Comparison of ENCODE assay signal across 19 cellular contexts in genomic region chr5:126437706-126438105, GRCh38. TPM values are rescaled to one million over a fixed set of nuclear protein-coding genes. Genes with fewer than 3 reads are reported as not detected.
A peak's percentile ranks its signal among the peaks of the same experiment; 100 is the strongest.
DNase-seq lines count a peak whose midpoint lies in the region; ATAC-seq lines count a peak whose summit lies in the region.
"Had no signal": no experiment of that assay in that cellular context is flagged by ENCODE, and none has a peak within 500 bp of the region (broad histone marks: within the 10 kb centered on the region; RNA-seq: fewer than 3 reads in every experiment).

No MANE protein-coding gene starts in this region.

- peaks cover 26% of the 10 kb centered on the region for H3K4me1 Mint-ChIP-seq in activated naive CD8-positive, alpha-beta T cell treated with anti-CD3 and anti-CD28 coated beads for 36 hours
- H3K4me1 Mint-ChIP-seq in natural killer cell treated with Interleukin-12 subunit alpha and Interleukin-12 subunit beta and Interleukin-15 and Interleukin-18, amount 100 ng/mL, for 72 hours (ENCODE audit: low read depth in 2 of 2): peaks cover 22 to 27% of the 10 kb centered on the region in 2 donors
- H3K4me1 Mint-ChIP-seq: naive B cell had no signal

- no peaks in the 10 kb centered on the region for H3K9me3 ChIP-seq in HAP-1
- H3K9me3 ChIP-seq: adrenal gland, testis had no signal

- no peak overlapping the region for H3K4me3 ChIP-seq in HAP-1
- H3K4me3 ChIP-seq: adrenal gland, skin epidermis, testis had no signal

- no peaks in the 10 kb centered on the region for H3K27me3 Mint-ChIP-seq in activated naive CD8-positive, alpha-beta T cell treated with anti-CD3 and anti-CD28 coated beads for 36 hours
- H3K27me3 Mint-ChIP-seq in natural killer cell treated with Interleukin-12 subunit alpha and Interleukin-12 subunit beta and Interleukin-15 and Interleukin-18, amount 100 ng/mL, for 72 hours: no peaks in the 10 kb centered on the region
- H3K27me3 Mint-ChIP-seq: activated CD4-positive, alpha-beta T cell treated with anti-CD3 and anti-CD28 coated beads, Interleukin-2, amount 10 ng/mL, durations not matched to agents 7 days and 5 days; naive B cell had no signal

- peaks cover 8% of the 10 kb centered on the region for H3K9me3 Mint-ChIP-seq in activated naive CD8-positive, alpha-beta T cell treated with anti-CD3 and anti-CD28 coated beads for 36 hours
- H3K9me3 Mint-ChIP-seq in natural killer cell treated with Interleukin-12 subunit alpha and Interleukin-12 subunit beta and Interleukin-15 and Interleukin-18, amount 100 ng/mL, for 72 hours: no peaks in the 10 kb centered on the region
- H3K9me3 Mint-ChIP-seq: naive B cell had no signal

- no peaks in the 10 kb centered on the region for H3K27me3 ChIP-seq in HAP-1 (ENCODE audit: low read depth)
- H3K27me3 ChIP-seq: adrenal gland, testis had no signal

- peaks cover 28% of the 10 kb centered on the region for H3K36me3 Mint-ChIP-seq in activated naive CD8-positive, alpha-beta T cell treated with anti-CD3 and anti-CD28 coated beads for 36 hours
- peaks cover 11% of the 10 kb centered on the region for H3K36me3 Mint-ChIP-seq in natural killer cell treated with Interleukin-12 subunit alpha and Interleukin-12 subunit beta and Interleukin-15 and Interleukin-18, amount 100 ng/mL, for 72 hours
- H3K36me3 Mint-ChIP-seq: naive B cell had no signal

- no peak for DNase-seq in activated naive CD8-positive, alpha-beta T cell treated with anti-CD3 and anti-CD28 coated beads for 36 hours
- no peak for DNase-seq in natural killer cell treated with Interleukin-12 subunit alpha and Interleukin-12 subunit beta and Interleukin-15 and Interleukin-18, amount 100 ng/mL, for 72 hours (ENCODE audit: low spot score)
- DNase-seq in HAP-1 (ENCODE audit: low spot score in 2 of 2): no peak
- DNase-seq in activated effector memory CD4-positive, alpha-beta T cell treated with Interleukin-2 at 50 U/mL for 16 hours: no peak
- DNase-seq: activated CD4-positive, alpha-beta T cell treated with anti-CD3 and anti-CD28 coated beads, Interleukin-2, amount 10 ng/mL, durations not matched to agents 7 days and 5 days; islet precursor cell; mammary epithelial cell; naive B cell; NCI-H1694 treated with DMSO at 0.1 percent for 48 hours; NCI-H2227 treated with DMSO at 0.1 percent for 48 hours; stimulated activated CD4-positive, alpha-beta T cell treated with anti-CD3 and anti-CD28 coated beads, Interleukin-4, amount 100 ng/mL, for 1 hour; SW 1271; testis had no signal

- ATAC-seq in GM19023 (IDR thresholded peaks at IDR 0.05; ENCODE audit: unreplicated experiment): peak; percentile 4
- peak; percentile 8 for ATAC-seq in GM21526 (IDR thresholded peaks at IDR 0.05; ENCODE audit: low FRiP score, unreplicated experiment)
- ATAC-seq in natural killer cell treated with Interleukin-12 subunit alpha and Interleukin-12 subunit beta and Interleukin-15 and Interleukin-18, amount 100 ng/mL, for 72 hours: peak in 1 of 2 donors; percentile 28
- ATAC-seq in esophagus mucosa: no peak

- no peaks in the 10 kb centered on the region for H3K36me3 ChIP-seq in HAP-1 (replicated peaks)

- no peak overlapping the region for H3K4me3 Mint-ChIP-seq in activated naive CD8-positive, alpha-beta T cell treated with anti-CD3 and anti-CD28 coated beads for 36 hours
- H3K4me3 Mint-ChIP-seq in natural killer cell treated with Interleukin-12 subunit alpha and Interleukin-12 subunit beta and Interleukin-15 and Interleukin-18, amount 100 ng/mL, for 72 hours: peak overlapping the region; percentile 54
- H3K4me3 Mint-ChIP-seq: activated CD4-positive, alpha-beta T cell treated with anti-CD3 and anti-CD28 coated beads, Interleukin-2, amount 10 ng/mL, durations not matched to agents 7 days and 5 days had no signal

- H3K4me1 ChIP-seq in HAP-1: no peaks in the 10 kb centered on the region
- H3K4me1 ChIP-seq: adrenal gland, parathyroid adenoma had no signal

- peak overlapping the region; percentile 80 for H3K27ac Mint-ChIP-seq in activated naive CD8-positive, alpha-beta T cell treated with anti-CD3 and anti-CD28 coated beads for 36 hours
- H3K27ac Mint-ChIP-seq in natural killer cell treated with Interleukin-12 subunit alpha and Interleukin-12 subunit beta and Interleukin-15 and Interleukin-18, amount 100 ng/mL, for 72 hours: peak overlapping the region; percentile 32 to 64
- H3K27ac Mint-ChIP-seq: activated CD4-positive, alpha-beta T cell treated with anti-CD3 and anti-CD28 coated beads, Interleukin-2, amount 10 ng/mL, durations not matched to agents 7 days and 5 days; naive B cell had no signal

- in situ Hi-C loops in HAP-1 (cut with MboI; ENCODE audit: low sequenced_read_pairs): no loop called here

RNA-seq across cellular contexts. Expression of gene GRAMD2B, which starts 14.5 kb away (rescaled TPM):
- total RNA-seq in activated naive CD8-positive, alpha-beta T cell treated with anti-CD3 and anti-CD28 coated beads for 36 hours: 1 to 10 TPM; 7.4 to 7.7 TPM
- total RNA-seq in natural killer cell treated with Interleukin-12 subunit alpha and Interleukin-12 subunit beta and Interleukin-15 and Interleukin-18, amount 100 ng/mL, for 72 hours: 10 to 100 TPM in 1 of 2 donors, 1 to 10 TPM in 1; 8.2 to 10.6 TPM
- total RNA-seq in esophagus mucosa: 8.5 TPM
